12 cellular contexts compared by ENCODE assay signal in genomic region chr7:99740573-99741437, GRCh38. TPM values are rescaled to one million over a fixed set of nuclear protein-coding genes. Genes with fewer than 3 reads are reported as not detected.
DNase-seq lines count a peak whose midpoint lies in the region; ATAC-seq and TF ChIP-seq lines count a peak whose summit lies in the region.
"Had no signal": no experiment of that assay in that cellular context is flagged by ENCODE, and none has a peak within 500 bp of the region (broad histone marks: within the 10 kb centered on the region; RNA-seq: fewer than 3 reads in every experiment).

No MANE protein-coding gene starts in this region.

- CTCF ChIA-PET in BJ (lab: Yijun Ruan, JAX) = interaction anchor here (1.2 to 1.4 kb wide), 3 partner anchors 8 to 14 kb away, joined by 3 read pairs; no protein-coding TSS in a partner anchor
- CTCF ChIA-PET in A673 (lab: Charles Lee) = no interaction called here

- peaks cover 26% of the 10 kb centered on the region for H3K4me1 Mint-ChIP-seq in HFFc6 (ENCODE audit: low read depth)

- peak; percentile 46 for DNase-seq in BJ (ENCODE audit: low read depth)
- peak; percentile 74 for DNase-seq in HFFc6
- DNase-seq in choroid plexus epithelial cell (ENCODE audit: low read depth) = peak; percentile 29
- DNase-seq in myocyte (ENCODE audit: low read depth) = peak; percentile 99
- no peak for DNase-seq in A673 (ENCODE audit: low spot score)
- DNase-seq in inferior parietal cortex (ENCODE audit: extremely low spot score) = no peak
- DNase-seq in ureter (ENCODE audit: low spot score) = no peak
- DNase-seq: brain microvascular endothelial cell, retina had no signal

- H3K9me3 Mint-ChIP-seq in HFFc6 = no peaks in the 10 kb centered on the region; the same call in 1 of the 2 replicates

- H3K27ac ChIP-seq in A673 (ENCODE audit: low read depth, low read length, poor library complexity, severe bottlenecking) = no peak overlapping the region
- H3K27ac ChIP-seq: brain microvascular endothelial cell, KMS-11 had no signal

- no peaks in the 10 kb centered on the region for H3K36me3 Mint-ChIP-seq in HFFc6 (ENCODE audit: low read depth)

- TF ChIP-seq CTCF in BJ (IDR thresholded peaks at IDR 0.05; ENCODE audit: insufficient read depth, low read depth, low read length) (no peak), HFFc6 (IDR thresholded peaks at IDR 0.05) (no peak), choroid plexus epithelial cell (conservative IDR thresholded peaks at IDR 0.05; ENCODE audit: low read depth, low read length) (no peak), A673 (conservative IDR thresholded peaks at IDR 0.05; ENCODE audit: low read depth, low read length) (no peak)

- H3K4me3 ChIP-seq in BJ (ENCODE audit: low read depth, low read length) (no peak overlapping the region), choroid plexus epithelial cell (ENCODE audit: low read depth, low read length) (no peak overlapping the region), A673 (ENCODE audit: low read depth, low read length, poor library complexity, severe bottlenecking) (no peak overlapping the region)

- no TSS peak for BruUV-seq in A673 (replicated peaks; lab: Mats Ljungman, UMichigan)

- H3K27ac Mint-ChIP-seq in HFFc6 = no peak overlapping the region

- H3K36me3 ChIP-seq in BJ (ENCODE audit: control insufficient read depth, insufficient read depth, low read length) (no peaks in the 10 kb centered on the region), A673 (ENCODE audit: insufficient read depth, low read length, poor library complexity, severe bottlenecking) (no peaks in the 10 kb centered on the region)
- H3K36me3 ChIP-seq: brain microvascular endothelial cell had no signal

- intact Hi-C loops in A673 (cut with micrococcal nuclease; ENCODE audit: unreplicated experiment) = no loop called here

- ATAC-seq in GM21367 (IDR thresholded peaks at IDR 0.05; ENCODE audit: unreplicated experiment) = no peak

- peaks cover 5% of the 10 kb centered on the region for H3K27me3 Mint-ChIP-seq in HFFc6 (ENCODE audit: insufficient read depth)

- no peaks in the 10 kb centered on the region for H3K27me3 ChIP-seq in BJ (ENCODE audit: control insufficient read depth, insufficient read depth, low read length)
- no peaks in the 10 kb centered on the region for H3K27me3 ChIP-seq in A673 (replicated peaks; ENCODE audit: insufficient read depth, low read depth, low read length, poor library complexity)

- no peak overlapping the region for H3K4me3 Mint-ChIP-seq in HFFc6

- H3K4me1 ChIP-seq in A673 (ENCODE audit: insufficient read depth, low read length, poor library complexity, severe bottlenecking) = peaks cover 17% of the 10 kb centered on the region

- POLR2A ChIA-PET in BJ (lab: Charles Lee) (no interaction called here), A673 (lab: Charles Lee; ENCODE audit: low non-redundant PET) (no interaction called here)

- H3K9me3 ChIP-seq in A673 (ENCODE audit: low read depth, low read length, poor library complexity, severe bottlenecking) = no peaks in the 10 kb centered on the region

RNA-seq across cellular contexts. Expression of gene CYP3A7, which starts 5.8 kb away (rescaled TPM):
- not detected in 2 replicates for polyA plus RNA-seq in BJ (2011; rRNA removed)
- not detected in 2 replicates for polyA minus RNA-seq in BJ (2011; rRNA and poly(A)+ RNA removed)
- under 1 TPM in 1 of 6 experiments, not detected in 5; 0.09 TPM for total RNA-seq in HFFc6 (2021; fragmentation: NEBNext Ultra II Directional; extraction: Animal tissue kit (Norgen Biotek cat#: 25700))
- total RNA-seq in myocyte (0.29 and 0.47 TPM in 2 replicates), A673 (2021) (not detected in 2 replicates), ureter (0.75 TPM)
- 0.33 TPM for polyA plus RNA-seq in myocyte (2012)
- total RNA-seq: SK-MEL-5 had no signal

RNA-seq across cellular contexts. Expression of gene CYP3A4, which starts 43.2 kb away (rescaled TPM):
- polyA plus RNA-seq in BJ (2011; rRNA removed) = not detected in 2 replicates
- polyA minus RNA-seq in BJ (2011; rRNA and poly(A)+ RNA removed) = not detected in 2 replicates
- total RNA-seq in HFFc6 (2021; fragmentation: NEBNext Ultra II Directional; extraction: Animal tissue kit (Norgen Biotek cat#: 25700)) = not detected
- 0.11 TPM in 1 of 2 replicates, not detected in the other for total RNA-seq in myocyte
- 0.04 TPM for polyA plus RNA-seq in myocyte (2012)
- not detected in 2 replicates for total RNA-seq in A673 (2021)
- total RNA-seq in ureter = not detected
- total RNA-seq: SK-MEL-5 had no signal

Comparison
In these comparisons a context has a peak if more than half of its experiments do, and no peak if none do; other contexts are left out.
1. DNase-seq: peak in BJ (single experiment), HFFc6 (single experiment), choroid plexus epithelial cell (single experiment) and myocyte (single experiment); none in A673 (single experiment), inferior parietal cortex (single experiment) and ureter (single experiment).